In the genomic region with DNA sequence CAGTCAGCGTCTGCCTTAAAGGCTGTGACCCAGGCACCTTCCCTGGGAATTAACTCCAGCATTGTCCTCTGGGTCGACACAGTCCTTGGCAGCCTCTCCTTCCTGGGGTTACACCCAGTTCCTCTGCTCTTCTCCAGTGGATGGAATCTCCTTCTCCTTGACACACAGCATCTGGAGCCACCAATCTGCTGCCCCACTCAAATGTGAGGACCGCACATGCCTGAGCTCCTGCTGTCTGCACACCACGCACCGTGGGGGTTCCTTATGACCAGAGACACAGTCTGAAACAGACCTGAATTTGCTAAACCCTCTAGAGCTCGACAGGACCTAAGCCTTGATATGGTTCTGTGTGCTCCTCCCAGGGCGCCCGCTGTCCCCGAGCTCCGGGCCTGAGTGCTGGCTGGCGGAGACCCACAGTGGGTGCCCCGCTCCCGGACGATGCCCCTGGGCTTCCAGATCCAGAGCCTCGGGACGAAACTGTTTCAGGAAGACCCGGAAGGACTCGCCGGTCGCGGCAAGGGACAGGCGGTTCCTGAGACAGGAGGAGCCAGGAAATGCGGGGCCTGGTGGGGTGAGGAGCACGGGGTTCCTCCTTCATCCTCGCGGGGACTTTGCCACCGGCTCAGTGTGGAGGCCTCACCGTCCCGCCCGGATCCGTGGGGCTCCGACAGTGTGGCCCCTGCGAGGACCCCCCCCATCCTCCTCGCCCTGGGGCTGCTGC, we compare ENCODE assay signal across 9 cellular contexts. TPM values are rescaled to one million over a fixed set of nuclear protein-coding genes. Genes with fewer than 3 reads are reported as not detected.
A peak's percentile ranks its signal among the peaks of the same experiment; 100 is the strongest.
DNase-seq lines count a peak whose midpoint lies in the region; ATAC-seq and TF ChIP-seq lines count a peak whose summit lies in the region.
"Had no signal": no experiment of that assay in that cellular context is flagged by ENCODE, and none has a peak within 500 bp of the region (broad histone marks: within the 10 kb centered on the region; RNA-seq: fewer than 3 reads in every experiment).

No MANE protein-coding gene starts in this region.

- no peaks in the 10 kb centered on the region for H3K79me2 ChIP-seq in GM23338 (replicated peaks; ENCODE audit: insufficient read depth)

- peaks cover 96% of the 10 kb centered on the region for H3K27me3 ChIP-seq in GM23338 (ENCODE audit: insufficient read depth)
- H3K27me3 ChIP-seq in heart right ventricle = peaks cover 0 to 85% (median 20%) of the 10 kb centered on the region in 7 donors

- H3K4me1 ChIP-seq in GM23338 (ENCODE audit: insufficient read depth) (no peaks in the 10 kb centered on the region), heart right ventricle (peaks cover 3 to 33% (median 23%) of the 10 kb centered on the region in 9 donors)

- no peaks in the 10 kb centered on the region for H4K20me1 ChIP-seq in GM23338 (replicated peaks; ENCODE audit: insufficient read depth)

- H3K36me3 ChIP-seq in GM23338 (ENCODE audit: insufficient read depth) (no peaks in the 10 kb centered on the region), heart right ventricle (no peaks in the 10 kb centered on the region)

- ATAC-seq in GM23338 (peak; percentile 1; the same call in 2 of the 3 replicates), heart right ventricle (peak; percentile 20 to 61 (median 40)), sciatic nerve (peak; percentile 42), GM21360 (IDR thresholded peaks at IDR 0.05; ENCODE audit: unreplicated experiment) (no peak), HG03159 (IDR thresholded peaks at IDR 0.05; ENCODE audit: unreplicated experiment) (no peak)

- H3K4me3 Mint-ChIP-seq in GM23338 = peak overlapping the region; percentile 76

- DNase-seq in GM23338 (ENCODE audit: low spot score) (peak; percentile 32), UCSD-AML1 (lab: John Stamatoyannopoulos, UW; ENCODE audit: unreplicated experiment) (peak; percentile 59), heart right ventricle (peak in 1 of 2 donors; percentile 49), sciatic nerve (ENCODE audit: low spot score) (no peak), HUDEP-2 (lab: John Stamatoyannopoulos, UW; ENCODE audit: unreplicated experiment in 76 of 76) (no peak), cerebellar nuclear complex (lab: John Stamatoyannopoulos, UW) (no peak)

- no peaks in the 10 kb centered on the region for H3K9me3 ChIP-seq in heart right ventricle

- intact Hi-C loops in heart right ventricle (cut with DNase I) (loop anchor here in 8 of 10 donors (2.0 to 10.0 kb wide), 7 partner anchors 29 to 381 kb away; a partner anchor contains a TSS), sciatic nerve (cut with DNase I) (no loop called here)

- TF ChIP-seq CTCF in GM23338 (conservative IDR thresholded peaks at IDR 0.05; ENCODE audit: low read depth in 2 of 2) = no peak
- no peak for TF ChIP-seq CTCF in heart right ventricle (IDR thresholded peaks at IDR 0.05)

- H3K9me2 ChIP-seq in GM23338 (ENCODE audit: insufficient read depth) = no peaks in the 10 kb centered on the region

- peaks cover 9% of the 10 kb centered on the region; the same call in 2 of the 3 replicates for H3K4me1 Mint-ChIP-seq in GM23338

- no peak overlapping the region for H3K27ac ChIP-seq in GM23338 (ENCODE audit: low read depth)
- H3K27ac ChIP-seq in heart right ventricle = peak overlapping the region in 9 of 10 donors; percentile 27 to 67 (median 57)

- peak overlapping the region; percentile 81 for H2AFZ ChIP-seq in GM23338

- H3K4me3 ChIP-seq in GM23338 (peak overlapping the region; percentile 70), heart right ventricle (peak overlapping the region; percentile 38 to 62 (median 60))

- H3K9me3 Mint-ChIP-seq in GM23338 = peaks cover 7% of the 10 kb centered on the region; the same call in 2 of the 3 replicates

- no peak overlapping the region for H3K27ac Mint-ChIP-seq in GM23338

- 0 out of 2 replicates have a peak, but pooled peaks cover 3% of the 10 kb centered on the region for H3F3A ChIP-seq in GM23338 (replicated peaks; ENCODE audit: low read depth)

- peak overlapping the region; percentile 84 for H3K4me2 ChIP-seq in GM23338

- no peaks in the 10 kb centered on the region for H3K36me3 Mint-ChIP-seq in GM23338 (ENCODE audit: low read depth)

- H3K27me3 Mint-ChIP-seq in GM23338 (ENCODE audit: insufficient read depth, low read depth, poor library complexity) = peaks cover 58% of the 10 kb centered on the region

- 9 to 11% methylated on average over 34 of the region's 34 CpGs for WGBS in heart right ventricle, 2 donors

TF ChIP-seq in GM23338, 12 proteins besides CTCF, POLR2A, EP300 and RAD21:
- TF ChIP-seq ZNF331 (CRISPR knock-in tag; IDR thresholded peaks at IDR 0.05; ENCODE audit: low read depth) (no peak), EZH2 (IDR thresholded peaks at IDR 0.05; ENCODE audit: low read depth, unreplicated experiment) (peak; percentile 88)
TF ChIP-seq in GM23338: peak in this region for 1.

RNA-seq across cellular contexts. Expression of a gene that starts 2.5 kb away (rescaled TPM):
- not detected in 2 replicates for total RNA-seq in GM23338 (2014; rRNA removed; shearing (Covaris generic))
- polyA plus RNA-seq in GM23338 (2016; fragmentation: Nextera tagmentation; extraction: Ambion mirVana) = not detected in 2 replicates
- under 1 TPM in 3 of 10 donors, not detected in 7; 0.21 to 0.37 (median 0.36) TPM for total RNA-seq in heart right ventricle
- under 1 TPM in 1 of 2 donors, not detected in 1; 0.32 TPM for polyA plus RNA-seq in heart right ventricle
- total RNA-seq in sciatic nerve = 0.53 TPM

RNA-seq across cellular contexts. Expression of a gene that starts 16.4 kb away (rescaled TPM):
- total RNA-seq in GM23338 (2014; rRNA removed; shearing (Covaris generic)) = 1.1 TPM in 1 of 2 replicates, not detected in the other
- polyA plus RNA-seq in GM23338 (2016; fragmentation: Nextera tagmentation; extraction: Ambion mirVana) (0.21 TPM in 1 of 2 replicates, not detected in the other), heart right ventricle (1 to 10 TPM in 1 of 2 donors, not detected in 1; 2.7 TPM)
- total RNA-seq in heart right ventricle (1 to 10 TPM in 5 of 10 donors, under 1 TPM in 5; 0.46 to 2.4 (median 1.0) TPM), sciatic nerve (0.27 TPM)

RNA-seq across cellular contexts. Expression of a gene that starts 27.5 kb away (rescaled TPM):
- total RNA-seq in GM23338 (2014; rRNA removed; shearing (Covaris generic)) = not detected in 2 replicates
- polyA plus RNA-seq in GM23338 (2016; fragmentation: Nextera tagmentation; extraction: Ambion mirVana) (not detected in 2 replicates), heart right ventricle (under 1 TPM; 0.29 to 0.33 TPM)
- total RNA-seq in heart right ventricle (1 to 10 TPM in 1 of 10 donors, under 1 TPM in 6, not detected in 3; 0.15 to 1.4 (median 0.48) TPM), sciatic nerve (0.80 TPM)
- total RNA-seq: glomerular endothelial cell had no signal

RNA-seq across cellular contexts. Expression of a gene that starts 38.3 kb away (rescaled TPM):
- total RNA-seq in GM23338 (2014; rRNA removed; shearing (Covaris generic)) = 1.0 and 1.7 TPM in 2 replicates
- polyA plus RNA-seq in GM23338 (2016; fragmentation: Nextera tagmentation; extraction: Ambion mirVana) (0.74 and 1.3 TPM in 2 replicates), heart right ventricle (under 1 TPM; 0.07 to 0.32 TPM)
- total RNA-seq in heart right ventricle (under 1 TPM; 0.13 to 0.46 (median 0.23) TPM), sciatic nerve (not detected)

Comparison
In these comparisons a context has a peak if more than half of its experiments do, and no peak if none do; other contexts are left out.
1. ATAC-seq: peak in GM23338 (single experiment), heart right ventricle (8 of 8) and sciatic nerve (single experiment); none in GM21360 (single experiment) and HG03159 (single experiment).
2. DNase-seq: peak in GM23338 (single experiment) and UCSD-AML1 (single experiment); none in sciatic nerve (single experiment), HUDEP-2 (0 of 76) and cerebellar nuclear complex (0 of 2).